Comparison of ENCODE assay signal across 37 cellular contexts in genomic region chr15:94847325-94847724, GRCh38.
DNase-seq lines count a peak whose midpoint lies in the region; ATAC-seq, FAIRE-seq and TF ChIP-seq lines count a peak whose summit lies in the region.
"Had no signal": no experiment of that assay in that cellular context is flagged by ENCODE, and none has a peak within 500 bp of the region (broad histone marks: within the 10 kb centered on the region; RNA-seq: fewer than 3 reads in every experiment).

No MANE protein-coding gene starts in this region.

- H2AK5ac ChIP-seq in trophoblast cell (ENCODE audit: low read length): no peak overlapping the region

- H4K8ac ChIP-seq in trophoblast cell (ENCODE audit: low read depth, low read length): no peak overlapping the region

- FAIRE-seq in HepG2 (lab: Jason Lieb, UNC): no peak
- FAIRE-seq in K562 (lab: Jason Lieb, UNC): no peak
- FAIRE-seq: A204.1, A549, D721Med had no signal

- H3K9me3 ChIP-seq in HepG2 (ENCODE audit: low read length) (0 out of 2 replicates have a peak, but pooled peaks cover 7% of the 10 kb centered on the region), right lobe of liver (no peaks in the 10 kb centered on the region), K562 (replicated peaks; ENCODE audit: control insufficient read depth, insufficient read depth, low read depth, low read length) (peaks cover 6% of the 10 kb centered on the region), trophoblast cell (ENCODE audit: insufficient read depth, low read depth, low read length) (no peaks in the 10 kb centered on the region)
- H3K9me3 ChIP-seq: BE2C, Caco-2 had no signal

- CTCF ChIA-PET in HepG2 (lab: Yijun Ruan, JAX; ENCODE audit: low intra/inter-chr PET ratio, low total read pairs): no interaction called here
- CTCF ChIA-PET in K562 (lab: Yijun Ruan, JAX; ENCODE audit: low intra/inter-chr PET ratio): no interaction called here
- CTCF ChIA-PET in activated CD8-positive, alpha-beta memory T cell treated with anti-CD3 and anti-CD28 coated beads, Interleukin-2, amount 10 ng/mL, durations not matched to agents 7 days and 5 days (lab: Charles Lee): no interaction called here

- intact Hi-C loops in HepG2 (cut with micrococcal nuclease; ENCODE audit: unreplicated experiment): no loop called here
- intact Hi-C loops in right lobe of liver (cut with DNase I): no loop called here
- intact Hi-C loops in K562 (cut with micrococcal nuclease): no loop called here

- TF ChIP-seq CTCF in HepG2 (CRISPR knock-in tag; IDR thresholded peaks at IDR 0.05) (no peak), right lobe of liver (IDR thresholded peaks at IDR 0.05) (no peak), K562 (IDR thresholded peaks at IDR 0.05 in 2 of 3, conservative IDR thresholded peaks at IDR 0.05 in 1 of 3; ENCODE audit: insufficient read depth in 2 of 3, low read depth in 1 of 3, low read length in 3 of 3) (no peak)

- no peak overlapping the region for H3K23ac ChIP-seq in trophoblast cell (ENCODE audit: low read length)

- H4K91ac ChIP-seq in trophoblast cell (ENCODE audit: low read depth, low read length): peak overlapping the region; percentile 46

- no peak overlapping the region for H3K27ac Mint-ChIP-seq in activated CD8-positive, alpha-beta memory T cell treated with anti-CD3 and anti-CD28 coated beads, Interleukin-2, amount 10 ng/mL, durations not matched to agents 7 days and 5 days
- H3K27ac Mint-ChIP-seq: B cell; CD14-positive monocyte; CD4-positive, alpha-beta memory T cell; CD4-positive, alpha-beta T cell; CD4-positive, CD25-positive, alpha-beta regulatory T cell; CD8-positive, alpha-beta memory T cell; CD8-positive, alpha-beta T cell had no signal

- no peak overlapping the region for H3K4me3 Mint-ChIP-seq in activated CD8-positive, alpha-beta memory T cell treated with anti-CD3 and anti-CD28 coated beads, Interleukin-2, amount 10 ng/mL, durations not matched to agents 7 days and 5 days
- H3K4me3 Mint-ChIP-seq: B cell; CD14-positive monocyte; CD4-positive, alpha-beta memory T cell; CD4-positive, alpha-beta T cell; CD4-positive, CD25-positive, alpha-beta regulatory T cell; CD8-positive, alpha-beta memory T cell; CD8-positive, alpha-beta T cell had no signal

- peaks cover 34% of the 10 kb centered on the region for H3K27me3 Mint-ChIP-seq in activated CD8-positive, alpha-beta memory T cell treated with anti-CD3 and anti-CD28 coated beads, Interleukin-2, amount 10 ng/mL, durations not matched to agents 7 days and 5 days

- H3K79me2 ChIP-seq in HepG2 (ENCODE audit: insufficient read depth, low read length): no peaks in the 10 kb centered on the region
- no peaks in the 10 kb centered on the region for H3K79me2 ChIP-seq in K562 (ENCODE audit: control insufficient read depth, insufficient read depth, low read length)
- H3K79me2 ChIP-seq in trophoblast cell (ENCODE audit: control insufficient read depth, insufficient read depth, low read length, poor library complexity): no peaks in the 10 kb centered on the region

- H4K12ac ChIP-seq in trophoblast cell (ENCODE audit: low read depth, low read length): no peak overlapping the region

- H3K4ac ChIP-seq in trophoblast cell (ENCODE audit: low read depth, low read length): no peak overlapping the region

- no peak overlapping the region for H3K14ac ChIP-seq in trophoblast cell (ENCODE audit: low read length)

- peaks cover 52% of the 10 kb centered on the region for H3K4me1 ChIP-seq in HepG2 (ENCODE audit: insufficient read depth, low read length)
- H3K4me1 ChIP-seq in right lobe of liver: no peaks in the 10 kb centered on the region
- peaks cover 11 to 20% of the 10 kb centered on the region in 2 experiments; a peak in 3 of 5 replicates for H3K4me1 ChIP-seq in K562 (replicated peaks in 1 of 2; ENCODE audit: control insufficient read depth in 2 of 2, insufficient read depth in 2 of 2, low read length in 2 of 2)
- peaks cover 0 to 2% of the 10 kb centered on the region in 2 experiments for H3K4me1 ChIP-seq in trophoblast cell (ENCODE audit: control insufficient read depth in 1 of 2, insufficient read depth in 2 of 2, low read length in 2 of 2)
- H3K4me1 ChIP-seq in urinary bladder (ENCODE audit: insufficient read depth): no peaks in the 10 kb centered on the region
- H3K4me1 ChIP-seq: A549, BE2C had no signal

- TF ChIP-seq RAD21 in HepG2 (CRISPR knock-in tag; IDR thresholded peaks at IDR 0.05) (no peak), K562 (CRISPR knock-in tag; conservative IDR thresholded peaks at IDR 0.05 in 1 of 2, IDR thresholded peaks at IDR 0.05 in 1 of 2) (no peak)

- H3K4me2 ChIP-seq in HepG2 (ENCODE audit: low read depth, low read length) (no peak overlapping the region), K562 (ENCODE audit: insufficient read depth, low read length) (no peak overlapping the region), trophoblast cell (ENCODE audit: low read length) (no peak overlapping the region)
- H3K4me2 ChIP-seq: A549; BLaER1; BLaER1 treated with 17β-estradiol and CSF1 and Interleukin-3, amounts not matched to agents 10 nM and 100 nM had no signal

- ATAC-seq in HepG2 (no peak), right lobe of liver (no peak), K562 (no peak), SK-N-SH treated with all-trans-retinoic acid at 6 μM for 48 hours (no peak)
- no peak for ATAC-seq in activated CD8-positive, alpha-beta memory T cell treated with anti-CD3 and anti-CD28 coated beads, Interleukin-2, amount 10 ng/mL, durations not matched to agents 7 days and 5 days
- ATAC-seq: A549; CD8-positive, alpha-beta T cell had no signal

- TF ChIP-seq POLR2A in HepG2 (IDR thresholded peaks at IDR 0.05; ENCODE audit: insufficient read depth in 1 of 2, low read depth in 2 of 2, low read length in 2 of 2): no peak
- TF ChIP-seq POLR2A in right lobe of liver (IDR thresholded peaks at IDR 0.05): no peak
- TF ChIP-seq POLR2A in K562 (conservative IDR thresholded peaks at IDR 0.05): no peak

- no peaks in the 10 kb centered on the region for H3K36me3 ChIP-seq in HepG2 (replicated peaks in 1 of 2; ENCODE audit: control insufficient read depth in 1 of 2, insufficient read depth in 2 of 2, low read length in 2 of 2)
- no peaks in the 10 kb centered on the region for H3K36me3 ChIP-seq in right lobe of liver
- H3K36me3 ChIP-seq in K562 (ENCODE audit: control insufficient read depth, insufficient read depth, low read length): no peaks in the 10 kb centered on the region
- no peaks in the 10 kb centered on the region for H3K36me3 ChIP-seq in trophoblast cell (ENCODE audit: control insufficient read depth in 1 of 2, insufficient read depth in 2 of 2, low read length in 2 of 2)
- no peaks in the 10 kb centered on the region for H3K36me3 ChIP-seq in urinary bladder (ENCODE audit: insufficient read depth)
- H3K36me3 ChIP-seq: BE2C; BLaER1; BLaER1 treated with 17β-estradiol and CSF1 and Interleukin-3, amounts not matched to agents 10 nM and 100 nM had no signal

- H3K27ac ChIP-seq in HepG2 (ENCODE audit: extremely low read length, insufficient read depth, low read length): no peak overlapping the region
- H3K27ac ChIP-seq in right lobe of liver: no peak overlapping the region
- H3K27ac ChIP-seq in K562 (ENCODE audit: extremely low read depth, low read depth, low read length): no peak overlapping the region
- H3K27ac ChIP-seq in trophoblast cell (ENCODE audit: low read depth, low read length): no peak overlapping the region
- peak overlapping the region; percentile 16 for H3K27ac ChIP-seq in urinary bladder (ENCODE audit: low read depth)
- H3K27ac ChIP-seq: 22Rv1; A549; BLaER1; BLaER1 treated with 17β-estradiol and CSF1 and Interleukin-3, amounts not matched to agents 10 nM and 100 nM; C4-2B had no signal

- TF ChIP-seq EP300 in HepG2 (IDR thresholded peaks at IDR 0.05; ENCODE audit: low read depth in 2 of 2, low read length in 2 of 2) (no peak), HepG2 (CRISPR knock-in tag; IDR thresholded peaks at IDR 0.05; ENCODE audit: borderline replicate concordance) (no peak), K562 (IDR thresholded peaks at IDR 0.05; ENCODE audit: low read length) (no peak)

- BruUV-seq in HepG2 (replicated peaks; lab: Mats Ljungman, UMichigan) (no TSS peak), K562 (replicated peaks; lab: Mats Ljungman, UMichigan) (no TSS peak)

- no peaks in the 10 kb centered on the region for H4K20me1 ChIP-seq in HepG2 (ENCODE audit: insufficient read depth, low read length)
- no peaks in the 10 kb centered on the region for H4K20me1 ChIP-seq in K562 (replicated peaks; ENCODE audit: control insufficient read depth, insufficient read depth, low read length)
- H4K20me1 ChIP-seq: BLaER1; BLaER1 treated with 17β-estradiol and CSF1 and Interleukin-3, amounts not matched to agents 10 nM and 100 nM had no signal

- no peak for DNase-seq in HepG2 (ENCODE audit: low spot score)
- DNase-seq in right lobe of liver: no peak
- no peak for DNase-seq in K562 (ENCODE audit: extremely low read depth in 1 of 4, low spot score in 3 of 4)
- DNase-seq in trophoblast cell: no peak
- DNase-seq in SKM-1 treated with dmso at 0.1 percent for 144 hours (lab: John Stamatoyannopoulos, UW; ENCODE audit: unreplicated experiment): no peak
- no peak for DNase-seq in activated CD8-positive, alpha-beta memory T cell treated with anti-CD3 and anti-CD28 coated beads, Interleukin-2, amount 10 ng/mL, durations not matched to agents 7 days and 5 days
- DNase-seq: 8988T; ACHN; AML-193; BE2C; C1 segment of cervical spinal cord; Caco-2; Calu3; CD4-positive, alpha-beta memory T cell; CD4-positive, alpha-beta T cell; CD4-positive, CD25-positive, alpha-beta regulatory T cell; CD8-positive, alpha-beta memory T cell; CD8-positive, alpha-beta T cell; COR-L47; DMS 273 treated with DMSO at 0.1 percent for 48 hours; DMS153; DMS53; DMS79; DMS79 treated with DMSO at 0.1 percent for 48 hours; DND-41; EL had no signal

- POLR2A ChIA-PET in HepG2 (lab: Yijun Ruan, JAX): no interaction called here
- POLR2A ChIA-PET in K562 (lab: Yijun Ruan, JAX): no interaction called here

- H3K27me3 ChIP-seq in HepG2 (ENCODE audit: control insufficient read depth in 1 of 2, insufficient read depth in 2 of 2, low read length in 2 of 2): no peaks in the 10 kb centered on the region; a peak in 1 of 5 replicates
- H3K27me3 ChIP-seq in right lobe of liver: no peaks in the 10 kb centered on the region
- no peaks in the 10 kb centered on the region for H3K27me3 ChIP-seq in K562 (ENCODE audit: control insufficient read depth in 2 of 2, insufficient read depth in 2 of 2, low read length in 2 of 2)
- H3K27me3 ChIP-seq in trophoblast cell (ENCODE audit: insufficient read depth, low read length): no peaks in the 10 kb centered on the region
- H3K27me3 ChIP-seq: BLaER1 had no signal

- H3K36me3 Mint-ChIP-seq in activated CD8-positive, alpha-beta memory T cell treated with anti-CD3 and anti-CD28 coated beads, Interleukin-2, amount 10 ng/mL, durations not matched to agents 7 days and 5 days: no peaks in the 10 kb centered on the region
- H3K36me3 Mint-ChIP-seq: CD14-positive monocyte; CD4-positive, alpha-beta memory T cell; CD4-positive, CD25-positive, alpha-beta regulatory T cell; CD8-positive, alpha-beta memory T cell; CD8-positive, alpha-beta T cell had no signal

- H3K9me3 Mint-ChIP-seq in activated CD8-positive, alpha-beta memory T cell treated with anti-CD3 and anti-CD28 coated beads, Interleukin-2, amount 10 ng/mL, durations not matched to agents 7 days and 5 days (ENCODE audit: low read depth): peaks cover 2% of the 10 kb centered on the region

- 81% methylated on average over 4 of the region's 4 CpGs for WGBS in HepG2 (ENCODE audit: low lambda C conversion rate)
- 52% methylated on average over 4 of the region's 4 CpGs for WGBS in right lobe of liver (ENCODE audit: insufficient coverage, low coverage, low lambda C conversion rate, missing lambda C conversion rate)
- 79% methylated on average over 4 of the region's 4 CpGs for WGBS in K562 (ENCODE audit: insufficient coverage, low coverage, missing lambda C conversion rate)
- WGBS in trophoblast cell (ENCODE audit: extremely low coverage, insufficient coverage, insufficient read length): no CpG with 5 or more reads among the region's 4 CpGs
- WGBS in urinary bladder: 93% methylated on average over 4 of the region's 4 CpGs

- H3K18ac ChIP-seq in trophoblast cell (ENCODE audit: low read length): no peak overlapping the region

- H3K4me3 ChIP-seq in HepG2 (replicated peaks in 1 of 3; ENCODE audit: insufficient read depth in 1 of 3, low read depth in 2 of 3, low read length in 3 of 3) (no peak overlapping the region), right lobe of liver (no peak overlapping the region), K562 (no peak overlapping the region), trophoblast cell (ENCODE audit: low read depth, low read length) (no peak overlapping the region), urinary bladder (ENCODE audit: low read depth, low read length) (no peak overlapping the region)
- H3K4me3 ChIP-seq: A549; BLaER1; BLaER1 treated with 17β-estradiol and CSF1 and Interleukin-3, amounts not matched to agents 10 nM and 100 nM had no signal

- H2BK5ac ChIP-seq in trophoblast cell (ENCODE audit: low read depth, low read length, poor library complexity): no peak overlapping the region

- H3K4me1 Mint-ChIP-seq in activated CD8-positive, alpha-beta memory T cell treated with anti-CD3 and anti-CD28 coated beads, Interleukin-2, amount 10 ng/mL, durations not matched to agents 7 days and 5 days: no peaks in the 10 kb centered on the region
- H3K4me1 Mint-ChIP-seq: B cell; CD14-positive monocyte; CD4-positive, alpha-beta memory T cell; CD4-positive, CD25-positive, alpha-beta regulatory T cell had no signal

- H3K9ac ChIP-seq in HepG2 (ENCODE audit: insufficient read depth, low read depth, low read length) (no peak overlapping the region), K562 (ENCODE audit: insufficient read depth in 1 of 2, low read depth in 2 of 2, low read length in 2 of 2) (no peak overlapping the region), trophoblast cell (ENCODE audit: low read length) (no peak overlapping the region)
- H3K9ac ChIP-seq: BLaER1; BLaER1 treated with 17β-estradiol and CSF1 and Interleukin-3, amounts not matched to agents 10 nM and 100 nM had no signal

- H2BK12ac ChIP-seq in trophoblast cell (ENCODE audit: low read length): peak overlapping the region; percentile 23

- in situ Hi-C loops in HepG2 (cut with HindIII; ENCODE audit: extremely low pct_ligation_motif_present, low pct_unique_long_range_greater_than_20kb): no loop called here
- in situ Hi-C loops in K562 (cut with MboI): no loop called here

- H3K79me1 ChIP-seq in trophoblast cell (ENCODE audit: low read length): peaks cover 12% of the 10 kb centered on the region

- H2BK120ac ChIP-seq in trophoblast cell (ENCODE audit: insufficient read depth, low read length, poor library complexity): no peak overlapping the region

- H2AFZ ChIP-seq in HepG2 (ENCODE audit: low read length) (no peak overlapping the region), K562 (ENCODE audit: low read depth, low read length) (0 out of 2 replicates have a peak overlapping the region, but pooled peaks have one; percentile 12), trophoblast cell (ENCODE audit: insufficient read depth, low read length, poor library complexity) (no peak overlapping the region)

- no peaks in the 10 kb centered on the region for H3K9me1 ChIP-seq in K562 (ENCODE audit: control insufficient read depth, insufficient read depth, low read length)

Comparison
In these comparisons a context has a peak if more than half of its experiments do, and no peak if none do; other contexts are left out.
1. Of the 241 proteins assayed by ChIP-seq in both HepG2 and K562: peak only in HepG2: none; only in K562: none; in both: ZNF431; in neither: 240.